ENCODE assay signal across 1 cellular context in the genomic region with DNA sequence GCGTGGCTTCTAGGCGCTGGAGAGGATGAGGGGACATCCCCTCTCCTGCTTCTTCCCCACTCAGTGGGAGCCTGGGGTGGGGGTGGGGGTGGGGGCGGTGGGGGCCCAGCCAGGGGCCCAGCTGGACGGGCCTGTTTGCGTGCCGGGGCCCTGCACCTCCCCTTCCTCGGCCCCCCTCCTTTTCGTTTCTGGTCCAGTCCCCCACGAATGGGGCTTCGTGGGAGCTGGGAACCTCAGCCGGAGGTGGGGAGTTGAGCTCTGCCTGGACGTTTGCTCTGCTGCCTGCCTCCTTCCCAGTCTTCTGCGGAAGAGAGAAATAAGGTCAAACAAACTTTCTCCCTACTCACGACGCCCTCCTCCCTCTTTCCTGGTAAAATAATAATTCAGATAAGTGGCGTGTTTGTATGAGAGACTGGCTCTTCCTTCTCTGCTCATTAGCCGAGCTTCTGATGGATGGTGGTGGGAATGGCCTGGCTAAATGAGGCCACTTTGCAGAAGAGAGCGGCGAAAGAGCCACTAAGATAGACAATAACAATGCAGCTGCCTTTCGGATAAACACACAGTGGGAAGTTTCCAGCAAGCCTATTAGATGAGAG.
A peak's percentile ranks its signal among the peaks of the same experiment; 100 is the strongest.
TF ChIP-seq lines count a peak whose summit lies in the region.

No MANE protein-coding gene starts in this region.

TF ChIP-seq in GM12878, 131 proteins besides CTCF, POLR2A, EP300 and RAD21 (continued from another document):
- TF ChIP-seq, protein P1, sequence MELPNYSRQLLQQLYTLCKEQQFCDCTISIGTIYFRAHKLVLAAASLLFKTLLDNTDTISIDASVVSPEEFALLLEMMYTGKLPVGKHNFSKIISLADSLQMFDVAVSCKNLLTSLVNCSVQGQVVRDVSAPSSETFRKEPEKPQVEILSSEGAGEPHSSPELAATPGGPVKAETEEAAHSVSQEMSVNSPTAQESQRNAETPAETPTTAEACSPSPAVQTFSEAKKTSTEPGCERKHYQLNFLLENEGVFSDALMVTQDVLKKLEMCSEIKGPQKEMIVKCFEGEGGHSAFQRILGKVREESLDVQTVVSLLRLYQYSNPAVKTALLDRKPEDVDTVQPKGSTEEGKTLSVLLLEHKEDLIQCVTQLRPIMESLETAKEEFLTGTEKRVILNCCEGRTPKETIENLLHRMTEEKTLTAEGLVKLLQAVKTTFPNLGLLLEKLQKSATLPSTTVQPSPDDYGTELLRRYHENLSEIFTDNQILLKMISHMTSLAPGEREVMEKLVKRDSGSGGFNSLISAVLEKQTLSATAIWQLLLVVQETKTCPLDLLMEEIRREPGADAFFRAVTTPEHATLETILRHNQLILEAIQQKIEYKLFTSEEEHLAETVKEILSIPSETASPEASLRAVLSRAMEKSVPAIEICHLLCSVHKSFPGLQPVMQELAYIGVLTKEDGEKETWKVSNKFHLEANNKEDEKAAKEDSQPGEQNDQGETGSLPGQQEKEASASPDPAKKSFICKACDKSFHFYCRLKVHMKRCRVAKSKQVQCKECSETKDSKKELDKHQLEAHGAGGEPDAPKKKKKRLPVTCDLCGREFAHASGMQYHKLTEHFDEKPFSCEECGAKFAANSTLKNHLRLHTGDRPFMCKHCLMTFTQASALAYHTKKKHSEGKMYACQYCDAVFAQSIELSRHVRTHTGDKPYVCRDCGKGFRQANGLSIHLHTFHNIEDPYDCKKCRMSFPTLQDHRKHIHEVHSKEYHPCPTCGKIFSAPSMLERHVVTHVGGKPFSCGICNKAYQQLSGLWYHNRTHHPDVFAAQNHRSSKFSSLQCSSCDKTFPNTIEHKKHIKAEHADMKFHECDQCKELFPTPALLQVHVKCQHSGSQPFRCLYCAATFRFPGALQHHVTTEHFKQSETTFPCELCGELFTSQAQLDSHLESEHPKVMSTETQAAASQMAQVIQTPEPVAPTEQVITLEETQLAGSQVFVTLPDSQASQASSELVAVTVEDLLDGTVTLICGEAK (IDR thresholded peaks at IDR 0.05; ENCODE audit: borderline replicate concordance) = 0 out of 2 replicates have a peak, but pooled peaks have one; percentile 21
- TF ChIP-seq ZNF384 (IDR thresholded peaks at IDR 0.05; ENCODE audit: borderline replicate concordance, low read depth, low read length) (0 out of 2 replicates have a peak, but pooled peaks have one; percentile 3), CBX5 (IDR thresholded peaks at IDR 0.05; ENCODE audit: low read depth) (no peak)
